Comparison of ENCODE assay signal across 8 cellular contexts in genomic region chr19:16076958-16077611, GRCh38. TPM values are rescaled to one million over a fixed set of nuclear protein-coding genes. Genes with fewer than 3 reads are reported as not detected.
A peak's percentile ranks its signal among the peaks of the same experiment; 100 is the strongest.
DNase-seq lines count a peak whose midpoint lies in the region; ATAC-seq and TF ChIP-seq lines count a peak whose summit lies in the region.

No MANE protein-coding gene starts in this region.

- H3K27ac ChIP-seq in ACC112 (ENCODE audit: low read depth, low read length) (peak overlapping the region; percentile 100), GM23248 (peak overlapping the region; percentile 99), dorsolateral prefrontal cortex (peak overlapping the region; percentile 84 to 100 (median 98)), mesendoderm (ENCODE audit: low read depth, low read length) (peak overlapping the region; percentile 90), tibial artery (peak overlapping the region; percentile 99 to 100)

- peaks cover 10% of the 10 kb centered on the region for H3K36me3 Mint-ChIP-seq in T-cell

- DNase-seq in GM23248 (peak; percentile 71), T-cell (peak in 6 of 34 experiments; percentile 13 to 30 (median 21)), dorsolateral prefrontal cortex (peak in 6 of 10 donors; percentile 43 to 69 (median 52)), mesendoderm (peak; percentile 48), tibial artery (peak; percentile 59 to 86), GM10248 (ENCODE audit: extremely low spot score) (no peak)

- peak overlapping the region; percentile 88 for H2BK120ac ChIP-seq in mesendoderm (ENCODE audit: low read depth, low read length)

- H3K79me2 ChIP-seq in ACC112 (ENCODE audit: control insufficient read depth, insufficient read depth, low read length, unreplicated experiment) (peaks cover 75% of the 10 kb centered on the region), GM23248 (ENCODE audit: insufficient read depth) (peaks cover 77% of the 10 kb centered on the region), mesendoderm (ENCODE audit: control insufficient read depth, insufficient read depth, low read length) (peaks cover 51% of the 10 kb centered on the region)

- H4K8ac ChIP-seq in mesendoderm (ENCODE audit: low read depth, low read length), result peak overlapping the region; percentile 1

- peak overlapping the region; percentile 99 for H3K4ac ChIP-seq in mesendoderm (ENCODE audit: low read depth, low read length)

- H3K56ac ChIP-seq in mesendoderm (ENCODE audit: low read length), result peak overlapping the region; percentile 97

- no peak overlapping the region for H2BK15ac ChIP-seq in mesendoderm (replicated peaks; ENCODE audit: low read depth)

- H3K4me1 Mint-ChIP-seq in T-cell, result peaks cover 77 to 82% (median 82%) of the 10 kb centered on the region in 3 donors

- H4K20me1 ChIP-seq in GM23248 (ENCODE audit: insufficient read depth), result no peaks in the 10 kb centered on the region; the same call in 1 of the 2 replicates

- no peak overlapping the region for H4K5ac ChIP-seq in mesendoderm (ENCODE audit: low read length)

- peaks cover 9% of the 10 kb centered on the region for H3K79me1 ChIP-seq in mesendoderm (ENCODE audit: low read length)

- no peaks in the 10 kb centered on the region for H3K9me2 ChIP-seq in GM23248 (ENCODE audit: insufficient read depth)

- no peaks in the 10 kb centered on the region for H3K27me3 Mint-ChIP-seq in T-cell

- CTCF ChIA-PET in T-cell (lab: Charles Lee), result interaction anchor here in 1 of 2 donors (0.8 to 2.0 kb wide), 5 partner anchors 9 to 108 kb away, joined by 3 to 11 read pairs (median 3); partner anchors contain the start of gene FAM32A
- CTCF ChIA-PET in GM10248 (lab: Yijun Ruan, JAX), result interaction anchor here (0.6 to 8.3 kb wide), 8 partner anchors 15 to 105 kb away, joined by 3 to 69 read pairs (median 3); no protein-coding TSS in a partner anchor

- peaks cover 74% of the 10 kb centered on the region for H3F3A ChIP-seq in GM23248 (ENCODE audit: insufficient read depth)

- no peaks in the 10 kb centered on the region for H3K9me3 Mint-ChIP-seq in T-cell

- no peak overlapping the region for H2AFZ ChIP-seq in ACC112 (ENCODE audit: low read length, unreplicated experiment)
- no peak overlapping the region for H2AFZ ChIP-seq in GM23248

- H3K27me3 ChIP-seq in ACC112 (ENCODE audit: insufficient read depth, low read length) (no peaks in the 10 kb centered on the region), GM23248 (replicated peaks; ENCODE audit: insufficient read depth) (no peaks in the 10 kb centered on the region), dorsolateral prefrontal cortex (no peaks in the 10 kb centered on the region), mesendoderm (ENCODE audit: insufficient read depth, low read length, poor library complexity) (no peaks in the 10 kb centered on the region), tibial artery (no peaks in the 10 kb centered on the region)

- 2 to 3% methylated on average over 37 to 56 of the region's 56 CpGs for WGBS in GM23248 (ENCODE audit: low coverage in 1 of 2, low lambda C conversion rate in 2 of 2, missing lambda C conversion rate in 2 of 2), 2 experiments
- WGBS in mesendoderm (ENCODE audit: extremely low coverage, insufficient coverage, low lambda C conversion rate), result no CpG with 5 or more reads among the region's 56 CpGs

- intact Hi-C loops in dorsolateral prefrontal cortex (cut with DNase I), result loop anchor here (1.0 to 5.0 kb wide), 2 partner anchors 34 to 35 kb away; partner anchors contain the start of gene RAB8A (in 2 of the 2)
- intact Hi-C loops in tibial artery (cut with DNase I; ENCODE audit: low total_unique reads), result no loop called here

- H3K4me2 ChIP-seq in GM23248 (ENCODE audit: unreplicated experiment) (peak overlapping the region; percentile 98), mesendoderm (ENCODE audit: low read length) (peak overlapping the region; percentile 33)

- ATAC-seq in T-cell (replicated peaks in 1 of 4), result no peak
- no peak for ATAC-seq in HG03354 (IDR thresholded peaks at IDR 0.05; ENCODE audit: poor library complexity, severe bottlenecking, unreplicated experiment)

- H2BK5ac ChIP-seq in mesendoderm (ENCODE audit: low read length), result no peak overlapping the region

- no peak overlapping the region for H2AK5ac ChIP-seq in mesendoderm (ENCODE audit: low read length)

- H3K36me3 ChIP-seq in ACC112 (ENCODE audit: insufficient read depth, low read length) (peaks cover 14% of the 10 kb centered on the region), GM23248 (ENCODE audit: low read depth) (peaks cover 31% of the 10 kb centered on the region), mesendoderm (ENCODE audit: control insufficient read depth, insufficient read depth, low read length) (peaks cover 2% of the 10 kb centered on the region), tibial artery (peaks cover 13 to 36% (median 32%) of the 10 kb centered on the region in 3 donors)

- no peaks in the 10 kb centered on the region for H3K9me3 ChIP-seq in GM23248 (ENCODE audit: low read depth)
- no peaks in the 10 kb centered on the region for H3K9me3 ChIP-seq in tibial artery

- no peak overlapping the region for H3K23ac ChIP-seq in mesendoderm (ENCODE audit: low read length)

- peak in 3 of 56 donors; percentile 6 to 14 (median 9) for TF ChIP-seq CTCF in dorsolateral prefrontal cortex (IDR thresholded peaks at IDR 0.05 in 54 of 56, conservative IDR thresholded peaks at IDR 0.05 in 2 of 56; ENCODE audit: low read depth in 1 of 56, partially characterized antibody in 56 of 56)
- no peak for TF ChIP-seq CTCF in tibial artery (IDR thresholded peaks at IDR 0.05)
- no peak for TF ChIP-seq CTCF in GM10248 (IDR thresholded peaks at IDR 0.05; ENCODE audit: control extremely low read depth, extremely low read depth, low read depth, missing control alignments)

- H3K9ac ChIP-seq in GM23248 (peak overlapping the region; percentile 100), mesendoderm (ENCODE audit: low read length) (peak overlapping the region; percentile 86)

- H3K4me3 ChIP-seq in ACC112 (ENCODE audit: low read depth, low read length) (peak overlapping the region; percentile 97), GM23248 (peak overlapping the region; percentile 97), dorsolateral prefrontal cortex (peak overlapping the region; percentile 66 to 96 (median 88)), mesendoderm (ENCODE audit: low read length) (peak overlapping the region; percentile 95), tibial artery (peak overlapping the region; percentile 97)

- H3K4me1 ChIP-seq in ACC112 (ENCODE audit: control insufficient read depth, insufficient read depth, low read length, unreplicated experiment), result peaks cover 21% of the 10 kb centered on the region
- H3K4me1 ChIP-seq in GM23248 (ENCODE audit: insufficient read depth), result peaks cover 26% of the 10 kb centered on the region
- H3K4me1 ChIP-seq in mesendoderm (ENCODE audit: control insufficient read depth, low read depth, low read length), result peaks cover 4% of the 10 kb centered on the region
- H3K4me1 ChIP-seq in tibial artery, result peaks cover 0 to 77% (median 55%) of the 10 kb centered on the region in 4 donors

- peak overlapping the region; percentile 75 to 95 (median 81) for H3K4me3 Mint-ChIP-seq in T-cell

- H3K27ac Mint-ChIP-seq in T-cell, result peak overlapping the region; percentile 95 to 99

- peak overlapping the region; percentile 100 for H3K18ac ChIP-seq in mesendoderm (ENCODE audit: low read length)

- in situ Hi-C loops in GM23248 (cut with MboI), result no loop called here

- POLR2A ChIA-PET in T-cell (lab: Charles Lee) (interaction anchor here in 1 of 2 donors (0.6 kb wide), 1 partner anchor 698 kb away, joined by 3 read pairs; no protein-coding TSS in a partner anchor), GM10248 (lab: Yijun Ruan, JAX) (interaction anchor here (0.6 to 1.1 kb wide), 3 partner anchors 41 to 127 kb away, joined by 3 read pairs; partner anchors contain the start of gene HSH2D)

RNA-seq across cellular contexts. Expression of gene TPM4, which starts 0.8 kb away (rescaled TPM):
- 1,413 and 1,469 TPM in 2 replicates for total RNA-seq in GM23248 (2014; rRNA removed; shearing (Covaris generic))
- polyA plus RNA-seq in GM23248 (2016; fragmentation: Nextera tagmentation; extraction: Ambion mirVana), result 1,408 and 1,423 TPM in 2 replicates
- total RNA-seq in T-cell, result 100 to 1,000 TPM in 2 of 5 donors, 10 to 100 TPM in 3; 83.6 to 189 (median 99.5) TPM
- total RNA-seq in dorsolateral prefrontal cortex, result 100 to 1,000 TPM in 72 of 120 experiments, 10 to 100 TPM in 48; 76.8 to 148 (median 102) TPM
- polyA plus RNA-seq in mesendoderm (2013, experiment 1 of 2), result 604 TPM
- 628 TPM for polyA plus RNA-seq in mesendoderm (2013, experiment 2 of 2)

RNA-seq across cellular contexts. Expression of gene RAB8A, which starts 34.6 kb away (rescaled TPM):
- 29.5 and 42.6 TPM in 2 replicates for total RNA-seq in GM23248 (2014; rRNA removed; shearing (Covaris generic))
- 106 and 112 TPM in 2 replicates for polyA plus RNA-seq in GM23248 (2016; fragmentation: Nextera tagmentation; extraction: Ambion mirVana)
- total RNA-seq in T-cell, result 10 to 100 TPM; 67.0 to 84.5 (median 71.7) TPM
- total RNA-seq in dorsolateral prefrontal cortex, result 10 to 100 TPM; 21.7 to 52.7 (median 32.7) TPM
- 61.3 TPM for polyA plus RNA-seq in mesendoderm (2013, experiment 1 of 2)
- polyA plus RNA-seq in mesendoderm (2013, experiment 2 of 2), result 61.3 TPM
